In the genomic region with DNA sequence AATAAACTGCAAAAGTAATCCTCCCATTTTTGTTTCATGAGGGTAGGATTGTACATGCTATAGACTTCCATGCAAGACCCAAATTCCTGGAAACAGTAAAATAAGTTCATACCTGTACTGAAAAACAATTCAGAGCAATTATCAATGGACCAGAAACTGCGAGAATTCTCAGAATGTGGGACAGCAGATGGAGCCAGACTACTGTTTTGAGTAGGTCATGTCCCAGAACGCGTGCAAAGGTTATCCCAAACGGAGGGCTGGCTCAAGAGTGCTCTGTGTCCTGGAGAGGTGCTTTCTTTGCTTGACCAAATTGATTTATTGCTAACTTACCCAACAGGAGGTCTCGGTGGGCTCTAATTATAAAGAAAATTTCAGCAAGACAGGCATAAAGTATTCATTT, we compare ENCODE assay signal across 11 cellular contexts. TPM values are rescaled to one million over a fixed set of nuclear protein-coding genes. Genes with fewer than 3 reads are reported as not detected.
A peak's percentile ranks its signal among the peaks of the same experiment; 100 is the strongest.
DNase-seq lines count a peak whose midpoint lies in the region; ATAC-seq and TF ChIP-seq lines count a peak whose summit lies in the region.
"Had no signal": no experiment of that assay in that cellular context is flagged by ENCODE, and none has a peak within 500 bp of the region (broad histone marks: within the 10 kb centered on the region; RNA-seq: fewer than 3 reads in every experiment).

No MANE protein-coding gene starts in this region.

- intact Hi-C loops in right lobe of liver (cut with DNase I) (no loop called here), psoas muscle (cut with DNase I) (no loop called here)

- no peak overlapping the region for H3K9ac ChIP-seq in GM23248

- H3K4me3 Mint-ChIP-seq in activated T-cell treated with anti-CD3 and anti-CD28 coated beads, Interleukin-2, amount 50 U/mL, for 4 hours: no peak overlapping the region

- in situ Hi-C loops in GM23248 (cut with MboI) (no loop called here), astrocyte of the cerebellum (cut with HindIII; ENCODE audit: low sequenced_read_pairs) (no loop called here)

- DNase-seq in BE2C (no peak), GM23248 (peak; percentile 35), astrocyte of the cerebellum (ENCODE audit: low read depth) (no peak), right lobe of liver (peak in 1 of 3 donors; percentile 47), psoas muscle (no peak)
- DNase-seq in activated CD4-positive, alpha-beta T cell treated with anti-CD3 and anti-CD28 coated beads for 1 hour: no peak
- DNase-seq in activated T-cell treated with anti-CD3 and anti-CD28 coated beads, Interleukin-2, amount 50 U/mL, for 4 hours: no peak
- DNase-seq: activated CD4-positive, CD25-positive, alpha-beta regulatory T cell treated with anti-CD3 and anti-CD28 coated beads, Interleukin-2, amount 50 U/mL, for 72 hours; KBM-7 had no signal

- H3K4me2 ChIP-seq in GM23248 (ENCODE audit: unreplicated experiment): no peak overlapping the region

- H3K27ac ChIP-seq in GM23248: no peak overlapping the region
- H3K27ac ChIP-seq in right lobe of liver: no peak overlapping the region
- H3K27ac ChIP-seq in psoas muscle: no peak overlapping the region

- H3K9me3 Mint-ChIP-seq in activated T-cell treated with anti-CD3 and anti-CD28 coated beads, Interleukin-2, amount 50 U/mL, for 4 hours: no peaks in the 10 kb centered on the region

- no peaks in the 10 kb centered on the region for H3K36me3 Mint-ChIP-seq in activated T-cell treated with anti-CD3 and anti-CD28 coated beads, Interleukin-2, amount 50 U/mL, for 4 hours (ENCODE audit: insufficient read depth)

- H3K79me2 ChIP-seq in GM23248 (ENCODE audit: insufficient read depth): peaks cover 11% of the 10 kb centered on the region

- no peaks in the 10 kb centered on the region for H4K20me1 ChIP-seq in GM23248 (ENCODE audit: insufficient read depth)

- no peaks in the 10 kb centered on the region for H3K9me2 ChIP-seq in GM23248 (ENCODE audit: insufficient read depth)

- H2AFZ ChIP-seq in GM23248: 0 out of 2 replicates have a peak overlapping the region, but pooled peaks have one; percentile 94

- ATAC-seq in right lobe of liver: peak; percentile 61 to 70 (median 62)
- ATAC-seq in HG03442 (IDR thresholded peaks at IDR 0.05; ENCODE audit: unreplicated experiment): no peak
- ATAC-seq in activated T-cell treated with anti-CD3 and anti-CD28 coated beads, Interleukin-2, amount 50 U/mL, for 4 hours: no peak
- ATAC-seq in psoas muscle: no peak

- no peak for TF ChIP-seq POLR2A in right lobe of liver (IDR thresholded peaks at IDR 0.05)

- WGBS in GM23248 (ENCODE audit: low coverage in 1 of 2, low lambda C conversion rate in 2 of 2, missing lambda C conversion rate in 2 of 2), 2 experiments: 0 to 7% methylated on average over 5 of the region's 5 CpGs
- WGBS in right lobe of liver (ENCODE audit: insufficient coverage, low coverage, low lambda C conversion rate, missing lambda C conversion rate): 35% methylated on average over 5 of the region's 5 CpGs
- 16 to 26% (median 20%) methylated on average over 5 of the region's 5 CpGs for WGBS in psoas muscle, 3 donors

- H3K36me3 ChIP-seq in BE2C (no peaks in the 10 kb centered on the region), GM23248 (ENCODE audit: low read depth) (no peaks in the 10 kb centered on the region), right lobe of liver (no peaks in the 10 kb centered on the region), psoas muscle (ENCODE audit: insufficient read depth in 1 of 2, low read depth in 1 of 2) (no peaks in the 10 kb centered on the region)
- H3K36me3 ChIP-seq: ascending aorta had no signal

- H3K4me1 Mint-ChIP-seq in activated T-cell treated with anti-CD3 and anti-CD28 coated beads, Interleukin-2, amount 50 U/mL, for 4 hours (ENCODE audit: low read depth): peaks cover 7% of the 10 kb centered on the region

- H3K27me3 Mint-ChIP-seq in activated T-cell treated with anti-CD3 and anti-CD28 coated beads, Interleukin-2, amount 50 U/mL, for 4 hours (ENCODE audit: low read depth): no peaks in the 10 kb centered on the region

- H3F3A ChIP-seq in GM23248 (ENCODE audit: insufficient read depth): no peaks in the 10 kb centered on the region

- H3K4me3 ChIP-seq in BE2C (ENCODE audit: low read depth, low read length): no peak overlapping the region
- no peak overlapping the region for H3K4me3 ChIP-seq in GM23248
- no peak overlapping the region for H3K4me3 ChIP-seq in astrocyte of the cerebellum (ENCODE audit: low read depth, low read length)
- no peak overlapping the region for H3K4me3 ChIP-seq in right lobe of liver
- no peak overlapping the region for H3K4me3 ChIP-seq in psoas muscle
- H3K4me3 ChIP-seq: ascending aorta had no signal

- H3K9me3 ChIP-seq in BE2C: no peaks in the 10 kb centered on the region
- no peaks in the 10 kb centered on the region for H3K9me3 ChIP-seq in GM23248 (ENCODE audit: low read depth)
- no peaks in the 10 kb centered on the region for H3K9me3 ChIP-seq in right lobe of liver
- no peaks in the 10 kb centered on the region for H3K9me3 ChIP-seq in psoas muscle
- H3K9me3 ChIP-seq: ascending aorta had no signal

- TF ChIP-seq CTCF in BE2C (IDR thresholded peaks at IDR 0.05; ENCODE audit: low read depth, low read length) (peak; percentile 20; the same call in 1 of the 2 replicates), astrocyte of the cerebellum (IDR thresholded peaks at IDR 0.05; ENCODE audit: low read depth, low read length, missing control alignments) (peak; percentile 18), right lobe of liver (IDR thresholded peaks at IDR 0.05) (peak in 3 of 4 donors; percentile 17 to 38 (median 32)), psoas muscle (IDR thresholded peaks at IDR 0.05) (no peak)

- H3K27me3 ChIP-seq in BE2C (no peaks in the 10 kb centered on the region), GM23248 (replicated peaks; ENCODE audit: insufficient read depth) (no peaks in the 10 kb centered on the region), right lobe of liver (no peaks in the 10 kb centered on the region), psoas muscle (ENCODE audit: insufficient read depth in 3 of 3, low read length in 2 of 3) (peaks cover 0 to 5% (median 0%) of the 10 kb centered on the region in 3 donors)
- H3K27me3 ChIP-seq: ascending aorta had no signal

- no peaks in the 10 kb centered on the region for H3K4me1 ChIP-seq in BE2C
- no peaks in the 10 kb centered on the region for H3K4me1 ChIP-seq in GM23248 (ENCODE audit: insufficient read depth)
- H3K4me1 ChIP-seq in right lobe of liver: no peaks in the 10 kb centered on the region
- H3K4me1 ChIP-seq in psoas muscle: no peaks in the 10 kb centered on the region

RNA-seq across cellular contexts. Expression of gene MAGEH1, which starts 1.7 kb away (rescaled TPM):
- polyA plus RNA-seq in BE2C (2012; ENCODE audit: insufficient read depth, insufficient read length, low read depth): 25.3 TPM
- total RNA-seq in GM23248 (2014; rRNA removed; shearing (Covaris generic)): 32.5 and 37.2 TPM in 2 replicates
- 38.3 and 38.6 TPM in 2 replicates for polyA plus RNA-seq in GM23248 (2016; fragmentation: Nextera tagmentation; extraction: Ambion mirVana)
- 10 to 100 TPM in 2 of 6 experiments, 1 to 10 TPM in 4; 5.8 to 16.9 (median 7.9) TPM for total RNA-seq in right lobe of liver
- total RNA-seq in activated T-cell treated with anti-CD3 and anti-CD28 coated beads, Interleukin-2, amount 50 U/mL, for 4 hours: 10 to 100 TPM; 15.1 to 17.0 (median 17.0) TPM
- 10 to 100 TPM in 1 of 4 donors, 1 to 10 TPM in 3; 5.8 to 10.6 (median 7.6) TPM for total RNA-seq in psoas muscle
- 10 to 100 TPM in 1 of 3 donors, 1 to 10 TPM in 2; 7.0 to 20.4 (median 8.2) TPM for polyA plus RNA-seq in psoas muscle

RNA-seq across cellular contexts. Expression of gene USP51, which starts 39.4 kb away (rescaled TPM):
- polyA plus RNA-seq in BE2C (2012; ENCODE audit: insufficient read depth, insufficient read length, low read depth): 0.79 TPM
- 0.89 and 1.1 TPM in 2 replicates for total RNA-seq in GM23248 (2014; rRNA removed; shearing (Covaris generic))
- polyA plus RNA-seq in GM23248 (2016; fragmentation: Nextera tagmentation; extraction: Ambion mirVana): 0.23 and 0.48 TPM in 2 replicates
- under 1 TPM in 5 of 6 experiments, not detected in 1; 0.31 to 0.51 (median 0.37) TPM for total RNA-seq in right lobe of liver
- total RNA-seq in activated T-cell treated with anti-CD3 and anti-CD28 coated beads, Interleukin-2, amount 50 U/mL, for 4 hours: 1 to 10 TPM in 1 of 3 donors, under 1 TPM in 2; 0.56 to 1.2 (median 0.76) TPM
- total RNA-seq in psoas muscle: 1 to 10 TPM in 1 of 4 donors, under 1 TPM in 3; 0.32 to 1.2 (median 0.42) TPM
- polyA plus RNA-seq in psoas muscle: under 1 TPM; 0.07 to 0.27 (median 0.27) TPM

Comparison
In these comparisons a context has a peak if more than half of its experiments do, and no peak if none do; other contexts are left out.
1. ATAC-seq: peak in right lobe of liver (4 of 4); none in HG03442 (single experiment), activated T-cell treated with anti-CD3 and anti-CD28 coated beads, Interleukin-2, amount 50 U/mL, for 4 hours (0 of 2) and psoas muscle (0 of 4).